In genomic region chr10:18144928-18145327, GRCh38 we compare ENCODE assay signal across 13 cellular contexts. TPM values are rescaled to one million over a fixed set of nuclear protein-coding genes. Genes with fewer than 3 reads are reported as not detected.
DNase-seq lines count a peak whose midpoint lies in the region; ATAC-seq, FAIRE-seq and TF ChIP-seq lines count a peak whose summit lies in the region.
"Had no signal": no experiment of that assay in that cellular context is flagged by ENCODE, and none has a peak within 500 bp of the region (broad histone marks: within the 10 kb centered on the region; RNA-seq: fewer than 3 reads in every experiment).

No MANE protein-coding gene starts in this region.

- H4K8ac ChIP-seq in H9 (replicated peaks; ENCODE audit: insufficient read length, low read depth, low read length) = no peak overlapping the region

- H3K27ac Mint-ChIP-seq in H9 (no peak overlapping the region), HFFc6 (no peak overlapping the region)

- no peak overlapping the region for H3K4me2 ChIP-seq in H9 (ENCODE audit: insufficient read depth, insufficient read length, low read length)

- no peak overlapping the region for H4K91ac ChIP-seq in H9 (ENCODE audit: insufficient read length, low read depth, low read length)

- H2BK15ac ChIP-seq in H9 (ENCODE audit: low read depth, low read length) = no peak overlapping the region

- H3K27me3 ChIP-seq in H9 (ENCODE audit: insufficient read depth, low read length) = no peaks in the 10 kb centered on the region; the same call in 1 of the 2 replicates
- H3K27me3 ChIP-seq: Peyer's patch had no signal

- H3K36me3 Mint-ChIP-seq in H9 (ENCODE audit: insufficient read depth in 1 of 3, low read depth in 3 of 3) (no peaks in the 10 kb centered on the region), HFFc6 (ENCODE audit: low read depth) (no peaks in the 10 kb centered on the region)
- H3K36me3 Mint-ChIP-seq: brain had no signal

- DNase-seq in AG09319 (ENCODE audit: extremely low read depth, low read depth) = peak; percentile 18
- peak; percentile 81 for DNase-seq in NCI-H1105 treated with DMSO at 0.1 percent for 48 hours (lab: John Stamatoyannopoulos, UW)
- DNase-seq in H9 = no peak
- DNase-seq in HFFc6 = no peak
- DNase-seq: activated T-cell treated with anti-CD3 and anti-CD28 coated beads, Interleukin-2, amount 50 U/mL, for 1 hour; midbrain; right lobe of liver had no signal

- no peak overlapping the region for H3K23ac ChIP-seq in H9 (ENCODE audit: insufficient read length, low read depth, low read length)

- ATAC-seq in GM18511 (IDR thresholded peaks at IDR 0.05; ENCODE audit: unreplicated experiment) (no peak), HG02852 (IDR thresholded peaks at IDR 0.05; ENCODE audit: unreplicated experiment) (no peak)
- ATAC-seq: right lobe of liver had no signal

- peak; percentile 94 for FAIRE-seq in islet of Langerhans (lab: Jason Lieb, UNC)

- H3K27ac ChIP-seq in cingulate gyrus (ENCODE audit: low read depth, low read length) (peak overlapping the region; percentile 51), H9 (ENCODE audit: insufficient read length, low read depth, low read length) (no peak overlapping the region)
- H3K27ac ChIP-seq: right lobe of liver had no signal

- no peaks in the 10 kb centered on the region for H3K79me1 ChIP-seq in H9 (ENCODE audit: insufficient read depth, low read depth, low read length, poor library complexity, severe bottlenecking)

- H3K4me1 Mint-ChIP-seq in H9 (peaks cover 4 to 19% of the 10 kb centered on the region in 2 experiments), HFFc6 (ENCODE audit: low read depth) (no peaks in the 10 kb centered on the region)

- peaks cover 15% of the 10 kb centered on the region for H3K23me2 ChIP-seq in H9 (ENCODE audit: insufficient read length, low read depth, low read length, poor library complexity, severe bottlenecking)

- H4K5ac ChIP-seq in H9 (ENCODE audit: insufficient read length, low read depth, low read length) = no peak overlapping the region

- no peak overlapping the region for H3K9ac ChIP-seq in H9 (ENCODE audit: extremely low read depth, insufficient read length, low read length)

- peaks cover 24% of the 10 kb centered on the region for H3K27me3 Mint-ChIP-seq in H9 (ENCODE audit: low read depth)
- H3K27me3 Mint-ChIP-seq in HFFc6 (ENCODE audit: insufficient read depth) = peaks cover 17% of the 10 kb centered on the region

- no peak overlapping the region for H3K56ac ChIP-seq in H9 (ENCODE audit: insufficient read length, low read depth, low read length)

- no peak overlapping the region for H2BK20ac ChIP-seq in H9 (ENCODE audit: low read depth, low read length, poor library complexity, severe bottlenecking)

- no CpG with 5 or more reads among the region's 6 CpGs for WGBS in H9 (ENCODE audit: extremely low coverage, insufficient read length, low lambda C conversion rate)

- no peak overlapping the region for H3K18ac ChIP-seq in H9 (ENCODE audit: insufficient read length, low read depth, low read length)

- no peak overlapping the region for H3T11ph ChIP-seq in H9 (ENCODE audit: low read length)

- no peak overlapping the region for H2AK5ac ChIP-seq in H9 (ENCODE audit: insufficient read length, low read length)

- H3K9me3 ChIP-seq in H9 (ENCODE audit: control insufficient read depth, low read depth, low read length) = no peaks in the 10 kb centered on the region
- H3K9me3 ChIP-seq: Peyer's patch, right lobe of liver had no signal

- H3K4me3 Mint-ChIP-seq in H9 = no peak overlapping the region
- H3K4me3 Mint-ChIP-seq in HFFc6 = no peak overlapping the region

- H2BK5ac ChIP-seq in H9 (ENCODE audit: insufficient read length, low read length) = no peak overlapping the region

- H2BK12ac ChIP-seq in H9 (ENCODE audit: insufficient read length, low read depth, low read length) = no peak overlapping the region

- H3K79me2 ChIP-seq in H9 (ENCODE audit: insufficient read depth, low read length) = no peaks in the 10 kb centered on the region

- no peak overlapping the region for H3K14ac ChIP-seq in H9 (ENCODE audit: insufficient read depth, low read length)

- H4K20me1 ChIP-seq in H9 (ENCODE audit: control insufficient read depth, insufficient read depth, insufficient read length) = no peaks in the 10 kb centered on the region

- no peak overlapping the region for H2AFZ ChIP-seq in H9 (ENCODE audit: low read length)

- H2BK120ac ChIP-seq in H9 (ENCODE audit: low read depth, low read length, poor library complexity, severe bottlenecking) = no peak overlapping the region

- H3K4me1 ChIP-seq in H9 (ENCODE audit: insufficient read depth, low read length) = no peaks in the 10 kb centered on the region

- no peaks in the 10 kb centered on the region for H3K9me3 Mint-ChIP-seq in H9
- no peaks in the 10 kb centered on the region for H3K9me3 Mint-ChIP-seq in HFFc6

- no peak overlapping the region for H3K4ac ChIP-seq in H9 (ENCODE audit: low read depth, low read length)

- no peak for TF ChIP-seq CTCF in AG09319 (IDR thresholded peaks at IDR 0.05; ENCODE audit: low read depth, low read length)
- no peak for TF ChIP-seq CTCF in H9 (conservative IDR thresholded peaks at IDR 0.05)
- TF ChIP-seq CTCF in HFFc6 (IDR thresholded peaks at IDR 0.05) = no peak

RNA-seq across cellular contexts. Expression of gene CACNB2, which starts 4.7 kb away (rescaled TPM):
- 1.3 and 2.6 TPM in 2 replicates for total RNA-seq in H9 (2021)
- not detected for total RNA-seq in HFFc6 (2021; fragmentation: NEBNext Ultra II Directional; extraction: Animal tissue kit (Norgen Biotek cat#: 25700))

Comparison
In these comparisons a context has a peak if more than half of its experiments do, and no peak if none do; other contexts are left out.
1. DNase-seq: peak in AG09319 (single experiment) and NCI-H1105 treated with DMSO at 0.1 percent for 48 hours (single experiment); none in H9 (single experiment) and HFFc6 (single experiment).